Comparison of ENCODE assay signal across 19 cellular contexts in genomic region chr12:14479004-14479403, GRCh38.
"Had no signal": no experiment of that assay in that cellular context is flagged by ENCODE, and none has a peak within 500 bp of the region (broad histone marks: within the 10 kb centered on the region; RNA-seq: fewer than 3 reads in every experiment).

No MANE protein-coding gene starts in this region.

- DNase-seq: activated CD4-positive, alpha-beta T cell treated with anti-CD3 and anti-CD28 coated beads for 1 hour; activated CD4-positive, alpha-beta T cell treated with anti-CD3 and anti-CD28 coated beads, Interleukin-2, amount 50 U/mL, for 4 hours; aorta; central memory CD4-positive, alpha-beta T cell; effector memory CD4-positive, alpha-beta T cell; glutamatergic neuron; immature natural killer cell; lower lobe of right lung; mesendoderm; naive B cell; small intestine; stimulated activated CD4-positive, alpha-beta T cell treated with anti-CD3 and anti-CD28 coated beads, Interleukin-2, amount 100 ng/mL, for 24 hours had no signal

- H3K27me3 Mint-ChIP-seq: naive B cell; stimulated activated memory B cell treated with anti-CD40 and anti-IgM and Interleukin-4, amounts not matched to agents 10 μg/mL and 1 μg/mL and 100 μg/mL, for 72 hours; type B pancreatic cell had no signal

- H3K4me3 Mint-ChIP-seq: activated T-helper 1 cell treated with anti-CD3 and anti-CD28 coated beads, Interleukin-12 subunit alpha, Interleukin-12 subunit beta, Interleukin-2, Interleukin-4 antibody, amounts not matched to agents 30 ng/mL and 10 ng/mL and 1 ng/mL, durations not matched to agents 14 hours and 24 hours and 36 hours; immature natural killer cell; naive B cell; stimulated activated memory B cell treated with anti-CD40 and anti-IgM and Interleukin-4, amounts not matched to agents 10 μg/mL and 1 μg/mL and 100 μg/mL, for 72 hours; T-helper 2 cell treated with Interferon-gamma antibody and Interleukin-4, amounts not matched to agents 5 μg/mL and 100 μg/mL, for 36 hours; type B pancreatic cell had no signal

- H3K9me3 Mint-ChIP-seq: type B pancreatic cell had no signal

- H3K4me1 Mint-ChIP-seq: naive B cell; stimulated activated memory B cell treated with anti-CD40 and anti-IgM and Interleukin-4, amounts not matched to agents 10 μg/mL and 1 μg/mL and 100 μg/mL, for 72 hours had no signal

- ATAC-seq: left lobe of liver; lower lobe of right lung; sciatic nerve; SK-N-SH treated with all-trans-retinoic acid at 6 μM for 48 hours; stimulated activated memory B cell treated with anti-CD40 and anti-IgM and Interleukin-4, amounts not matched to agents 10 μg/mL and 1 μg/mL and 100 μg/mL, for 72 hours had no signal

- H3K27ac Mint-ChIP-seq: activated T-helper 1 cell treated with anti-CD3 and anti-CD28 coated beads, Interleukin-12 subunit alpha, Interleukin-12 subunit beta, Interleukin-2, Interleukin-4 antibody, amounts not matched to agents 30 ng/mL and 10 ng/mL and 1 ng/mL, durations not matched to agents 14 hours and 24 hours and 36 hours; stimulated activated memory B cell treated with anti-CD40 and anti-IgM and Interleukin-4, amounts not matched to agents 10 μg/mL and 1 μg/mL and 100 μg/mL, for 72 hours; T-helper 2 cell treated with Interferon-gamma antibody and Interleukin-4, amounts not matched to agents 5 μg/mL and 100 μg/mL, for 36 hours; type B pancreatic cell had no signal
